Comparison of ENCODE assay signal across 1 cellular context in the genomic region with DNA sequence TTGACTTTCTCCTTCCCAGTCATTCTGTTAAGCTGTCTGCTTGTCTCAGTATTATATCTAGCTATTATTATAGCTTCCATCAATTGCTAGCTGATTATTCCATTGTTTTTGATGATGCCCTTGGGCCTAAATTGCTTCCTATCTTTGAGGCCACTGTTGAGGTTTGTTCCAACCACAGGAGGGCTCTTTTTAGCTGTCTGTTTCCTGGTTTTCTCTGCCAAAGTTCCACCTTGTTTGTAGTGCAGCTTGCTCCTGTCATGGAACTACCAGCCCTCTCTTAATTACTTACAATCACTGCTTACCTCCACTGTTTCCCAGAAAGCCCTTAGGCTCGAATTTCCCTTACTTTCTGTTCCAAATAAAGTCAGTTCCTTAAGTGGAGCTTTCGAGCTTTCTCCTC.
TF ChIP-seq lines count a peak whose summit lies in the region.

No MANE protein-coding gene starts in this region.

TF ChIP-seq in HepG2, 621 proteins besides CTCF, POLR2A, EP300 and RAD21 (continued from another document):
- TF ChIP-seq SMC3 (IDR thresholded peaks at IDR 0.05; ENCODE audit: low read length): peak; percentile 54; the same call in 1 of the 2 replicates
- no peak for TF ChIP-seq PPARG (CRISPR knock-in tag; conservative IDR thresholded peaks at IDR 0.05)
- no peak for TF ChIP-seq ZNF207 (IDR thresholded peaks at IDR 0.05; ENCODE audit: borderline replicate concordance)
- TF ChIP-seq ZNF260 (CRISPR knock-in tag; IDR thresholded peaks at IDR 0.05; ENCODE audit: borderline replicate concordance, low read depth): no peak
- no peak for TF ChIP-seq ZFP41 (CRISPR knock-in tag; IDR thresholded peaks at IDR 0.05; ENCODE audit: borderline replicate concordance)
- no peak for TF ChIP-seq ZNF629 (CRISPR knock-in tag; conservative IDR thresholded peaks at IDR 0.05)
- TF ChIP-seq, protein P1, sequence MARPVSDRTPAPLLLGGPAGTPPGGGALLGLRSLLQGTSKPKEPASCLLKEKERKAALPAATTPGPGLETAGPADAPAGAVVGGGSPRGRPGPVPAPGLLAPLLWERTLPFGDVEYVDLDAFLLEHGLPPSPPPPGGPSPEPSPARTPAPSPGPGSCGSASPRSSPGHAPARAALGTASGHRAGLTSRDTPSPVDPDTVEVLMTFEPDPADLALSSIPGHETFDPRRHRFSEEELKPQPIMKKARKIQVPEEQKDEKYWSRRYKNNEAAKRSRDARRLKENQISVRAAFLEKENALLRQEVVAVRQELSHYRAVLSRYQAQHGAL (CRISPR knock-in tag; IDR thresholded peaks at IDR 0.05; ENCODE audit: not compliant biosample characterization): no peak
- TF ChIP-seq, protein P2, sequence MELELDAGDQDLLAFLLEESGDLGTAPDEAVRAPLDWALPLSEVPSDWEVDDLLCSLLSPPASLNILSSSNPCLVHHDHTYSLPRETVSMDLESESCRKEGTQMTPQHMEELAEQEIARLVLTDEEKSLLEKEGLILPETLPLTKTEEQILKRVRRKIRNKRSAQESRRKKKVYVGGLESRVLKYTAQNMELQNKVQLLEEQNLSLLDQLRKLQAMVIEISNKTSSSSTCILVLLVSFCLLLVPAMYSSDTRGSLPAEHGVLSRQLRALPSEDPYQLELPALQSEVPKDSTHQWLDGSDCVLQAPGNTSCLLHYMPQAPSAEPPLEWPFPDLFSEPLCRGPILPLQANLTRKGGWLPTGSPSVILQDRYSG (CRISPR knock-in tag; IDR thresholded peaks at IDR 0.05): no peak
- no peak for TF ChIP-seq ZNF782 (CRISPR knock-in tag; IDR thresholded peaks at IDR 0.05; ENCODE audit: borderline replicate concordance)
- TF ChIP-seq ERF (CRISPR knock-in tag; IDR thresholded peaks at IDR 0.05): no peak
- TF ChIP-seq STAG1 (CRISPR knock-in tag; IDR thresholded peaks at IDR 0.05): peak; percentile 74
- TF ChIP-seq MAFG (CRISPR knock-in tag; IDR thresholded peaks at IDR 0.05): no peak
- TF ChIP-seq, protein P3, sequence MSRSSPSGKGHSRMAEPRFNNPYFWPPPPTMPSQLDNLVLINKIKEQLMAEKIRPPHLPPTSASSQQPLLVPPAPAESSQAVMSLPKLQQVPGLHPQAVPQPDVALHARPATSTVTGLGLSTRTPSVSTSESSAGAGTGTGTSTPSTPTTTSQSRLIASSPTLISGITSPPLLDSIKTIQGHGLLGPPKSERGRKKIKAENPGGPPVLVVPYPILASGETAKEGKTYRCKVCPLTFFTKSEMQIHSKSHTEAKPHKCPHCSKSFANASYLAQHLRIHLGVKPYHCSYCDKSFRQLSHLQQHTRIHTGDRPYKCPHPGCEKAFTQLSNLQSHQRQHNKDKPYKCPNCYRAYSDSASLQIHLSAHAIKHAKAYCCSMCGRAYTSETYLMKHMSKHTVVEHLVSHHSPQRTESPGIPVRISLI (CRISPR knock-in tag; IDR thresholded peaks at IDR 0.05; ENCODE audit: borderline replicate concordance): no peak
- TF ChIP-seq ZFX (CRISPR knock-in tag; IDR thresholded peaks at IDR 0.05; ENCODE audit: low read depth): 0 out of 2 replicates have a peak, but pooled peaks have one; percentile 30
- TF ChIP-seq, protein P4, sequence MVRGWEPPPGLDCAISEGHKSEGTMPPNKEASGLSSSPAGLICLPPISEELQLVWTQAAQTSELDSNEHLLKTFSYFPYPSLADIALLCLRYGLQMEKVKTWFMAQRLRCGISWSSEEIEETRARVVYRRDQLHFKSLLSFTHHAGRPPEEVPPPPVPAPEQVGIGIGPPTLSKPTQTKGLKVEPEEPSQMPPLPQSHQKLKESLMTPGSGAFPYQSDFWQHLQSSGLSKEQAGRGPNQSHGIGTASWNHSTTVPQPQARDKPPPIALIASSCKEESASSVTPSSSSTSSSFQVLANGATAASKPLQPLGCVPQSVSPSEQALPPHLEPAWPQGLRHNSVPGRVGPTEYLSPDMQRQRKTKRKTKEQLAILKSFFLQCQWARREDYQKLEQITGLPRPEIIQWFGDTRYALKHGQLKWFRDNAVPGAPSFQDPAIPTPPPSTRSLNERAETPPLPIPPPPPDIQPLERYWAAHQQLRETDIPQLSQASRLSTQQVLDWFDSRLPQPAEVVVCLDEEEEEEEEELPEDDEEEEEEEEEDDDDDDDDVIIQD (CRISPR knock-in tag; IDR thresholded peaks at IDR 0.05; ENCODE audit: low read depth): no peak
- peak; percentile 70 for TF ChIP-seq ELF3 (CRISPR knock-in tag; IDR thresholded peaks at IDR 0.05)
